1 cellular context compared by ENCODE assay signal in the genomic region with DNA sequence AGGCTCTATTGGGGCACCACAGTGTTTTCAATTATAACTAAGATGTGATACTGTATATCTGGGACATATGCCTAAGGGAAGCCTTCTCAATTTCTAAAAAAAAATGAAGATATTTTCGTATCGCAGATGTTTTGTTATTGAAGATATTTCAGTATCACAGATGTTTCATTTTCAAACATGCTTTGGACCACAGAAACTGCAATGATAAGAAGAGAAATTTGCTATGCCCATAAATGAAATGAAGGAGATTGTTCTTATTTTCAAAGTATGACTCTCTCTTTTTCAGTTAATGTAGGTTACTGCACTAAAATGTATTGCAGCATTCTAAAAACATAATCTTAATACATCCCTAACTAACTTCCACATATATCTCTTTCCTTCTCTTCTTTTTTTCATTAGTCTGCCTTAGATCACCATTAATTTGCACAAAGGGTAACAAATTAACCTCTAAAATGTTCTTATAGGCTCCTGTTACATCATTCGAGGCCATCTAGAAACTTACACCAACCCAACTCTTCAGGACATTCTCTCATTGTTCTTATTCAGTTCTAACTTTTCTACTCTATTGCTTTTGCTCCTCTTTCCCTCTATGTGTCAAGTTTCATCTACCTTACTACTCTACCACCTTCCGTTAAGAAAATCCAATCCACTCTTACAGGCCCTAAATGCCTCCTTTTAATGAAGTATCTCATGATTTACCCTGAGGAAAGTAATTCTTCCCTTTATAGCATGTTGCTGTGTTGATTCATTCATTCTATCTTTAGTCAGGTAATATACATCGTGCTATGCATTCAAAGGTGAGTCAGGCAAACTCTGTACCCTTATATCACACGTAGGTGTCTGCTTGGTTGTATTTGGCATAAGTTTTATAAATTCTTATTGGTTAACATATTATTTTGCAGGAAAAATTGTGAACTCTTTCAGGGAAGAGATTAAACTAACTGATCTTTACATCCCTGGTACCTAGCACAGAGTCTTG.
A peak's percentile ranks its signal among the peaks of the same experiment; 100 is the strongest.
TF ChIP-seq lines count a peak whose summit lies in the region.

No MANE protein-coding gene starts in this region.

TF ChIP-seq in GM12878, 131 proteins besides CTCF, POLR2A, EP300 and RAD21 (continued from another document):
- TF ChIP-seq, protein P1, sequence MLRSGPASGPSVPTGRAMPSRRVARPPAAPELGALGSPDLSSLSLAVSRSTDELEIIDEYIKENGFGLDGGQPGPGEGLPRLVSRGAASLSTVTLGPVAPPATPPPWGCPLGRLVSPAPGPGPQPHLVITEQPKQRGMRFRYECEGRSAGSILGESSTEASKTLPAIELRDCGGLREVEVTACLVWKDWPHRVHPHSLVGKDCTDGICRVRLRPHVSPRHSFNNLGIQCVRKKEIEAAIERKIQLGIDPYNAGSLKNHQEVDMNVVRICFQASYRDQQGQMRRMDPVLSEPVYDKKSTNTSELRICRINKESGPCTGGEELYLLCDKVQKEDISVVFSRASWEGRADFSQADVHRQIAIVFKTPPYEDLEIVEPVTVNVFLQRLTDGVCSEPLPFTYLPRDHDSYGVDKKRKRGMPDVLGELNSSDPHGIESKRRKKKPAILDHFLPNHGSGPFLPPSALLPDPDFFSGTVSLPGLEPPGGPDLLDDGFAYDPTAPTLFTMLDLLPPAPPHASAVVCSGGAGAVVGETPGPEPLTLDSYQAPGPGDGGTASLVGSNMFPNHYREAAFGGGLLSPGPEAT (IDR thresholded peaks at IDR 0.05; ENCODE audit: low read depth), result no peak
- TF ChIP-seq, protein P2, sequence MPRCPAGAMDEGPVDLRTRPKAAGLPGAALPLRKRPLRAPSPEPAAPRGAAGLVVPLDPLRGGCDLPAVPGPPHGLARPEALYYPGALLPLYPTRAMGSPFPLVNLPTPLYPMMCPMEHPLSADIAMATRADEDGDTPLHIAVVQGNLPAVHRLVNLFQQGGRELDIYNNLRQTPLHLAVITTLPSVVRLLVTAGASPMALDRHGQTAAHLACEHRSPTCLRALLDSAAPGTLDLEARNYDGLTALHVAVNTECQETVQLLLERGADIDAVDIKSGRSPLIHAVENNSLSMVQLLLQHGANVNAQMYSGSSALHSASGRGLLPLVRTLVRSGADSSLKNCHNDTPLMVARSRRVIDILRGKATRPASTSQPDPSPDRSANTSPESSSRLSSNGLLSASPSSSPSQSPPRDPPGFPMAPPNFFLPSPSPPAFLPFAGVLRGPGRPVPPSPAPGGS (IDR thresholded peaks at IDR 0.05; ENCODE audit: borderline replicate concordance, insufficient read depth, low read depth, low read length, poor library complexity, severe bottlenecking), result no peak
- TF ChIP-seq, protein P3, sequence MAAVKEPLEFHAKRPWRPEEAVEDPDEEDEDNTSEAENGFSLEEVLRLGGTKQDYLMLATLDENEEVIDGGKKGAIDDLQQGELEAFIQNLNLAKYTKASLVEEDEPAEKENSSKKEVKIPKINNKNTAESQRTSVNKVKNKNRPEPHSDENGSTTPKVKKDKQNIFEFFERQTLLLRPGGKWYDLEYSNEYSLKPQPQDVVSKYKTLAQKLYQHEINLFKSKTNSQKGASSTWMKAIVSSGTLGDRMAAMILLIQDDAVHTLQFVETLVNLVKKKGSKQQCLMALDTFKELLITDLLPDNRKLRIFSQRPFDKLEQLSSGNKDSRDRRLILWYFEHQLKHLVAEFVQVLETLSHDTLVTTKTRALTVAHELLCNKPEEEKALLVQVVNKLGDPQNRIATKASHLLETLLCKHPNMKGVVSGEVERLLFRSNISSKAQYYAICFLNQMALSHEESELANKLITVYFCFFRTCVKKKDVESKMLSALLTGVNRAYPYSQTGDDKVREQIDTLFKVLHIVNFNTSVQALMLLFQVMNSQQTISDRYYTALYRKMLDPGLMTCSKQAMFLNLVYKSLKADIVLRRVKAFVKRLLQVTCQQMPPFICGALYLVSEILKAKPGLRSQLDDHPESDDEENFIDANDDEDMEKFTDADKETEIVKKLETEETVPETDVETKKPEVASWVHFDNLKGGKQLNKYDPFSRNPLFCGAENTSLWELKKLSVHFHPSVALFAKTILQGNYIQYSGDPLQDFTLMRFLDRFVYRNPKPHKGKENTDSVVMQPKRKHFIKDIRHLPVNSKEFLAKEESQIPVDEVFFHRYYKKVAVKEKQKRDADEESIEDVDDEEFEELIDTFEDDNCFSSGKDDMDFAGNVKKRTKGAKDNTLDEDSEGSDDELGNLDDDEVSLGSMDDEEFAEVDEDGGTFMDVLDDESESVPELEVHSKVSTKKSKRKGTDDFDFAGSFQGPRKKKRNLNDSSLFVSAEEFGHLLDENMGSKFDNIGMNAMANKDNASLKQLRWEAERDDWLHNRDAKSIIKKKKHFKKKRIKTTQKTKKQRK (IDR thresholded peaks at IDR 0.05; ENCODE audit: low read depth, low read length), result no peak
- TF ChIP-seq CHD2 (IDR thresholded peaks at IDR 0.05; ENCODE audit: borderline replicate concordance, low read depth, low read length) (no peak), ZBED1 (IDR thresholded peaks at IDR 0.05; ENCODE audit: borderline replicate concordance) (no peak), FOXM1 (IDR thresholded peaks at IDR 0.05; ENCODE audit: low read depth, low read length) (0 out of 2 replicates have a peak, but pooled peaks have one; percentile 19), FOS (IDR thresholded peaks at IDR 0.05; ENCODE audit: borderline replicate concordance, extremely low read depth, insufficient read length) (no peak), SREBF2 (IDR thresholded peaks at IDR 0.05; ENCODE audit: low read length) (no peak), NFYA (IDR thresholded peaks at IDR 0.05; ENCODE audit: borderline replicate concordance, low read depth, low read length) (no peak), SMARCA5 (IDR thresholded peaks at IDR 0.05) (no peak), ATF7 (IDR thresholded peaks at IDR 0.05; ENCODE audit: low read depth) (peak; percentile 23; the same call in 1 of the 2 replicates), ZNF24 (IDR thresholded peaks at IDR 0.05) (no peak; the same call in 1 of the 2 replicates), CHD4 (IDR thresholded peaks at IDR 0.05) (no peak), NRF1 (conservative IDR thresholded peaks at IDR 0.05; ENCODE audit: low read depth, low read length) (no peak), MEF2A (IDR thresholded peaks at IDR 0.05; ENCODE audit: insufficient read depth, low read depth, low read length) (0 out of 2 replicates have a peak, but pooled peaks have one; percentile 17), HDGF (IDR thresholded peaks at IDR 0.05) (peak; percentile 69; the same call in 1 of the 2 replicates), NFIC (IDR thresholded peaks at IDR 0.05; ENCODE audit: low read depth, low read length) (peak; percentile 65)
